ENCODE assay signal across 1 cellular context in genomic region chr6:49553353-49553752, GRCh38.
TF ChIP-seq lines count a peak whose summit lies in the region.

No MANE protein-coding gene starts in this region.

TF ChIP-seq in WTC11, 78 proteins besides CTCF, POLR2A, EP300 and RAD21 (continued from another document):
- TF ChIP-seq, protein P1, sequence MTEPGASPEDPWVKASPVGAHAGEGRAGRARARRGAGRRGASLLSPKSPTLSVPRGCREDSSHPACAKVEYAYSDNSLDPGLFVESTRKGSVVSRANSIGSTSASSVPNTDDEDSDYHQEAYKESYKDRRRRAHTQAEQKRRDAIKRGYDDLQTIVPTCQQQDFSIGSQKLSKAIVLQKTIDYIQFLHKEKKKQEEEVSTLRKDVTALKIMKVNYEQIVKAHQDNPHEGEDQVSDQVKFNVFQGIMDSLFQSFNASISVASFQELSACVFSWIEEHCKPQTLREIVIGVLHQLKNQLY (CRISPR knock-in tag; IDR thresholded peaks at IDR 0.05): no peak
- TF ChIP-seq ZNF232 (CRISPR knock-in tag; IDR thresholded peaks at IDR 0.05): no peak
- TF ChIP-seq, protein P2, sequence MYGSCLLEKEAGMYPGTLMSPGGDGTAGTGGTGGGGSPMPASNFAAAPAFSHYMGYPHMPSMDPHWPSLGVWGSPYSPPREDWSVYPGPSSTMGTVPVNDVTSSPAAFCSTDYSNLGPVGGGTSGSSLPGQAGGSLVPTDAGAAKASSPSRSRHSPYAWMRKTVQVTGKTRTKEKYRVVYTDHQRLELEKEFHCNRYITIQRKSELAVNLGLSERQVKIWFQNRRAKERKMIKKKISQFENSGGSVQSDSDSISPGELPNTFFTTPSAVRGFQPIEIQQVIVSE (CRISPR knock-in tag; IDR thresholded peaks at IDR 0.05; ENCODE audit: borderline replicate concordance): no peak
- TF ChIP-seq ZBTB43 (CRISPR knock-in tag; IDR thresholded peaks at IDR 0.05): no peak
- TF ChIP-seq E2F5 (CRISPR knock-in tag; IDR thresholded peaks at IDR 0.05): no peak
- TF ChIP-seq, protein P3, sequence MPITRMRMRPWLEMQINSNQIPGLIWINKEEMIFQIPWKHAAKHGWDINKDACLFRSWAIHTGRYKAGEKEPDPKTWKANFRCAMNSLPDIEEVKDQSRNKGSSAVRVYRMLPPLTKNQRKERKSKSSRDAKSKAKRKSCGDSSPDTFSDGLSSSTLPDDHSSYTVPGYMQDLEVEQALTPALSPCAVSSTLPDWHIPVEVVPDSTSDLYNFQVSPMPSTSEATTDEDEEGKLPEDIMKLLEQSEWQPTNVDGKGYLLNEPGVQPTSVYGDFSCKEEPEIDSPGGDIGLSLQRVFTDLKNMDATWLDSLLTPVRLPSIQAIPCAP (CRISPR knock-in tag; IDR thresholded peaks at IDR 0.05): no peak
- no peak for TF ChIP-seq NFE2L1 (CRISPR knock-in tag; IDR thresholded peaks at IDR 0.05)
- no peak for TF ChIP-seq HMGXB4 (CRISPR knock-in tag; IDR thresholded peaks at IDR 0.05)
- no peak for TF ChIP-seq SOX15 (CRISPR knock-in tag; IDR thresholded peaks at IDR 0.05)
- no peak for TF ChIP-seq ZNF423 (CRISPR knock-in tag; IDR thresholded peaks at IDR 0.05)
